In genomic region chr5:178115136-178115834, GRCh38 we compare ENCODE assay signal across 1 cellular context.
TF ChIP-seq lines count a peak whose summit lies in the region.

No MANE protein-coding gene starts in this region.

TF ChIP-seq in H1, 55 proteins besides CTCF, POLR2A, EP300 and RAD21 (continued from another document):
- TF ChIP-seq SAP30 (IDR thresholded peaks at IDR 0.05; ENCODE audit: insufficient read depth, insufficient replicate concordance, low read length) (peak; percentile 18), YY1 (IDR thresholded peaks at IDR 0.05; ENCODE audit: low read depth, low read length) (no peak), CHD7 (IDR thresholded peaks at IDR 0.05; ENCODE audit: insufficient replicate concordance, low read length) (no peak), HDAC2 (IDR thresholded peaks at IDR 0.05; ENCODE audit: borderline replicate concordance in 1 of 2, low read depth in 2 of 2, low read length in 2 of 2) (no peak), CHD1 (IDR thresholded peaks at IDR 0.05; ENCODE audit: low read depth, low read length) (no peak), NANOG (IDR thresholded peaks at IDR 0.05; ENCODE audit: insufficient read depth, low read depth, low read length, poor library complexity, severe bottlenecking) (no peak), EGR1 (IDR thresholded peaks at IDR 0.05; ENCODE audit: borderline replicate concordance, low read depth, low read length) (0 out of 2 replicates have a peak, but pooled peaks have one; percentile 9), RXRA (IDR thresholded peaks at IDR 0.05; ENCODE audit: insufficient read depth, low read depth, low read length) (no peak), BRCA1 (IDR thresholded peaks at IDR 0.05; ENCODE audit: low read depth, low read length) (no peak), RNF2 (IDR thresholded peaks at IDR 0.05; ENCODE audit: borderline replicate concordance, low read depth, low read length, missing control alignments, poor library complexity, severe bottlenecking) (no peak), SUZ12 (IDR thresholded peaks at IDR 0.05; ENCODE audit: low read length) (no peak), ASH2L (IDR thresholded peaks at IDR 0.05; ENCODE audit: low read length) (peak; percentile 17), SIRT6 (IDR thresholded peaks at IDR 0.05; ENCODE audit: low read length) (no peak), CHD2 (IDR thresholded peaks at IDR 0.05; ENCODE audit: low read length) (no peak), MAX (IDR thresholded peaks at IDR 0.05) (no peak), NRF1 (IDR thresholded peaks at IDR 0.05; ENCODE audit: low read depth, low read length) (no peak), CREB1 (IDR thresholded peaks at IDR 0.05) (no peak; the same call in 1 of the 2 replicates), POU5F1 (IDR thresholded peaks at IDR 0.05; ENCODE audit: low read depth, low read length) (no peak), KDM1A (IDR thresholded peaks at IDR 0.05; ENCODE audit: borderline replicate concordance, low read length) (no peak), EZH2 (IDR thresholded peaks at IDR 0.05; ENCODE audit: low read depth, low read length, severe bottlenecking) (no peak), RBBP5 (IDR thresholded peaks at IDR 0.05; ENCODE audit: borderline replicate concordance, low read depth, low read length) (no peak), TCF12 (IDR thresholded peaks at IDR 0.05; ENCODE audit: low read depth, low read length) (0 out of 2 replicates have a peak, but pooled peaks have one; percentile 62), KDM5A (IDR thresholded peaks at IDR 0.05; ENCODE audit: low read length) (no peak), TAF1 (IDR thresholded peaks at IDR 0.05; ENCODE audit: low read depth, low read length) (0 out of 2 replicates have a peak, but pooled peaks have one; percentile 34), BACH1 (IDR thresholded peaks at IDR 0.05; ENCODE audit: low read length) (no peak), TBP (IDR thresholded peaks at IDR 0.05; ENCODE audit: low read depth, low read length) (peak; percentile 54; the same call in 1 of the 2 replicates), FOSL1 (IDR thresholded peaks at IDR 0.05; ENCODE audit: insufficient read depth, low read depth, low read length) (no peak), ATF2 (IDR thresholded peaks at IDR 0.05; ENCODE audit: low read length) (no peak), CEBPB (IDR thresholded peaks at IDR 0.05; ENCODE audit: low read depth, low read length) (no peak), TAF7 (optimal IDR thresholded peaks at IDR 0.05; ENCODE audit: borderline replicate concordance, low read depth, low read length) (no peak), BCL11A (IDR thresholded peaks at IDR 0.05; ENCODE audit: low read depth in 2 of 2, low read length in 2 of 2) (no peak), GABPA (IDR thresholded peaks at IDR 0.05; ENCODE audit: borderline replicate concordance, insufficient read depth, low read length) (no peak), POLR2AphosphoS5 (IDR thresholded peaks at IDR 0.05; ENCODE audit: low read depth, low read length) (peak; percentile 41; the same call in 1 of the 2 replicates), SP2 (IDR thresholded peaks at IDR 0.05; ENCODE audit: low read length) (no peak), TEAD4 (IDR thresholded peaks at IDR 0.05; ENCODE audit: low read depth, low read length) (peak; percentile 87), ATF3 (IDR thresholded peaks at IDR 0.05; ENCODE audit: insufficient read depth, low read depth, low read length) (no peak), SP1 (IDR thresholded peaks at IDR 0.05; ENCODE audit: low read depth, low read length) (peak; percentile 90), CBX5 (IDR thresholded peaks at IDR 0.05; ENCODE audit: low read depth, low read length) (no peak), E2F6 (IDR thresholded peaks at IDR 0.05) (no peak), KDM4A (IDR thresholded peaks at IDR 0.05; ENCODE audit: low read depth, low read length, severe bottlenecking) (no peak), SIN3A (conservative IDR thresholded peaks at IDR 0.05 in 1 of 2, IDR thresholded peaks at IDR 0.05 in 1 of 2; ENCODE audit: low read depth in 1 of 2, low read length in 2 of 2) (peak; percentile 46 to 53; a peak in 1 of 4 replicates), SP4 (IDR thresholded peaks at IDR 0.05; ENCODE audit: low read length) (no peak), JUND (IDR thresholded peaks at IDR 0.05; ENCODE audit: low read length) (no peak), ZNF274 (IDR thresholded peaks at IDR 0.05; ENCODE audit: borderline replicate concordance, extremely low read depth, low read length) (no peak), JUN (IDR thresholded peaks at IDR 0.05; ENCODE audit: low read depth, low read length) (no peak), HDAC6 (IDR thresholded peaks at IDR 0.05; ENCODE audit: low read depth, low read length) (no peak), GTF2F1 (IDR thresholded peaks at IDR 0.05; ENCODE audit: borderline replicate concordance, low read depth, low read length) (no peak), USF2 (IDR thresholded peaks at IDR 0.05; ENCODE audit: low read length) (no peak), PHF8 (conservative IDR thresholded peaks at IDR 0.05; ENCODE audit: low read depth, low read length) (no peak), SRF (IDR thresholded peaks at IDR 0.05; ENCODE audit: low read depth, low read length) (no peak), CBX8 (IDR thresholded peaks at IDR 0.05; ENCODE audit: borderline replicate concordance, low read depth, low read length) (no peak), MAFK (IDR thresholded peaks at IDR 0.05; ENCODE audit: low read depth, low read length) (no peak)
